Comparison of ENCODE assay signal across 1 cellular context in genomic region chr2:227908266-227909054, GRCh38.
TF ChIP-seq lines count a peak whose summit lies in the region.

No MANE protein-coding gene starts in this region.

TF ChIP-seq in endothelial cell of umbilical vein, 7 proteins besides CTCF, POLR2A, EP300 and RAD21:
- TF ChIP-seq MYC (IDR thresholded peaks at IDR 0.05; ENCODE audit: low read depth, low read length): no peak
- TF ChIP-seq FOS (IDR thresholded peaks at IDR 0.05; ENCODE audit: borderline replicate concordance, insufficient read depth, low read length): peak; percentile 39
